ENCODE assay signal across 21 cellular contexts in genomic region chr1:185965870-185966269, GRCh38.
DNase-seq lines count a peak whose midpoint lies in the region; ATAC-seq and TF ChIP-seq lines count a peak whose summit lies in the region.
"Had no signal": no experiment of that assay in that cellular context is flagged by ENCODE, and none has a peak within 500 bp of the region (broad histone marks: within the 10 kb centered on the region; RNA-seq: fewer than 3 reads in every experiment).

No MANE protein-coding gene starts in this region.

- no TSS peak for BruUV-seq in Caco-2 (replicated peaks; lab: Mats Ljungman, UMichigan)

- POLR2A ChIA-PET in HEK293 (lab: Yijun Ruan, JAX) (no interaction called here), Caco-2 (lab: Charles Lee) (no interaction called here)
- POLR2A ChIA-PET in activated CD4-positive, alpha-beta memory T cell treated with anti-CD3 and anti-CD28 coated beads, Interleukin-2, amount 10 ng/mL, durations not matched to agents 7 days and 5 days (lab: Charles Lee): no interaction called here

- H3K9me3 Mint-ChIP-seq in neural crest cell (no peaks in the 10 kb centered on the region), Caco-2 (ENCODE audit: unreplicated experiment) (no peaks in the 10 kb centered on the region)
- H3K9me3 Mint-ChIP-seq in activated CD4-positive, alpha-beta memory T cell treated with anti-CD3 and anti-CD28 coated beads, Interleukin-2, amount 10 ng/mL, durations not matched to agents 7 days and 5 days: no peaks in the 10 kb centered on the region
- H3K9me3 Mint-ChIP-seq: naive thymus-derived CD8-positive, alpha-beta T cell had no signal

- peak overlapping the region; percentile 62 for H3K27ac Mint-ChIP-seq in neural crest cell (ENCODE audit: unreplicated experiment)
- no peak overlapping the region for H3K27ac Mint-ChIP-seq in activated CD4-positive, alpha-beta memory T cell treated with anti-CD3 and anti-CD28 coated beads, Interleukin-2, amount 10 ng/mL, durations not matched to agents 7 days and 5 days
- H3K27ac Mint-ChIP-seq in Caco-2 (ENCODE audit: unreplicated experiment): no peak overlapping the region
- H3K27ac Mint-ChIP-seq: CD4-positive, alpha-beta memory T cell; naive thymus-derived CD8-positive, alpha-beta T cell had no signal

- intact Hi-C loops in esophagus squamous epithelium (cut with DNase I): no loop called here
- intact Hi-C loops in Caco-2 (cut with micrococcal nuclease; ENCODE audit: unreplicated experiment): no loop called here

- H3K27ac ChIP-seq in HEK293 (ENCODE audit: extremely low read depth, low read depth, low read length) (no peak overlapping the region), esophagus squamous epithelium (peak overlapping the region in 3 of 4 donors; percentile 4 to 53 (median 46))
- H3K27ac ChIP-seq: adrenal gland, cardiac muscle cell, prostate gland, RWPE1 had no signal

- TF ChIP-seq POLR2A in esophagus squamous epithelium (IDR thresholded peaks at IDR 0.05): no peak

- CTCF ChIA-PET in HEK293 (lab: Yijun Ruan, JAX) (no interaction called here), Caco-2 (lab: Charles Lee) (no interaction called here)
- CTCF ChIA-PET in activated CD4-positive, alpha-beta memory T cell treated with anti-CD3 and anti-CD28 coated beads, Interleukin-2, amount 10 ng/mL, durations not matched to agents 7 days and 5 days (lab: Charles Lee): no interaction called here

- no peak for TF ChIP-seq CTCF in AG09309 (IDR thresholded peaks at IDR 0.05; ENCODE audit: control insufficient read depth, insufficient read depth, low read depth, low read length, missing control alignments)
- TF ChIP-seq CTCF in HEK293 (tag by site-specific recombination; IDR thresholded peaks at IDR 0.05): no peak
- TF ChIP-seq CTCF in esophagus squamous epithelium (IDR thresholded peaks at IDR 0.05): no peak
- no peak for TF ChIP-seq CTCF in neural crest cell (conservative IDR thresholded peaks at IDR 0.05)
- no peak for TF ChIP-seq CTCF in Caco-2 (IDR thresholded peaks at IDR 0.05; ENCODE audit: insufficient read depth in 1 of 2, low read depth in 1 of 2, low read length in 1 of 2, severe bottlenecking in 1 of 2, unreplicated experiment in 1 of 2)

- no peaks in the 10 kb centered on the region for H3K27me3 ChIP-seq in esophagus squamous epithelium
- no peaks in the 10 kb centered on the region for H3K27me3 ChIP-seq in Caco-2 (replicated peaks; ENCODE audit: control insufficient read depth, insufficient read depth, low read length)
- H3K27me3 ChIP-seq: adrenal gland, cardiac muscle cell had no signal

- H3K36me3 Mint-ChIP-seq in neural crest cell (ENCODE audit: low read depth): no peaks in the 10 kb centered on the region
- no peaks in the 10 kb centered on the region for H3K36me3 Mint-ChIP-seq in activated CD4-positive, alpha-beta memory T cell treated with anti-CD3 and anti-CD28 coated beads, Interleukin-2, amount 10 ng/mL, durations not matched to agents 7 days and 5 days (ENCODE audit: low read depth)
- H3K36me3 Mint-ChIP-seq in Caco-2 (ENCODE audit: insufficient read depth, unreplicated experiment): no peaks in the 10 kb centered on the region
- H3K36me3 Mint-ChIP-seq: CD4-positive, alpha-beta memory T cell; naive thymus-derived CD8-positive, alpha-beta T cell had no signal

- H3K9me3 ChIP-seq in HEK293 (ENCODE audit: control insufficient read depth, insufficient read depth, low read depth, low read length) (no peaks in the 10 kb centered on the region), esophagus squamous epithelium (no peaks in the 10 kb centered on the region), Caco-2 (no peaks in the 10 kb centered on the region)
- H3K9me3 ChIP-seq: adrenal gland, prostate gland had no signal

- no peaks in the 10 kb centered on the region for H3K4me1 ChIP-seq in HEK293 (ENCODE audit: control insufficient read depth, insufficient read depth, low read length)
- H3K4me1 ChIP-seq in esophagus squamous epithelium: peaks cover 0 to 23% (median 3%) of the 10 kb centered on the region in 3 donors
- H3K4me1 ChIP-seq in Caco-2: no peaks in the 10 kb centered on the region
- H3K4me1 ChIP-seq: adrenal gland, prostate gland had no signal

- H3K27me3 Mint-ChIP-seq in neural crest cell (ENCODE audit: low read depth) (no peaks in the 10 kb centered on the region), Caco-2 (ENCODE audit: insufficient read depth, unreplicated experiment) (peaks cover 8% of the 10 kb centered on the region)
- H3K27me3 Mint-ChIP-seq in activated CD4-positive, alpha-beta memory T cell treated with anti-CD3 and anti-CD28 coated beads, Interleukin-2, amount 10 ng/mL, durations not matched to agents 7 days and 5 days: peaks cover 4% of the 10 kb centered on the region

- no peak for ATAC-seq in GM21529 (IDR thresholded peaks at IDR 0.05; ENCODE audit: unreplicated experiment)
- ATAC-seq: naive thymus-derived CD8-positive, alpha-beta T cell had no signal

- H3K4me1 Mint-ChIP-seq in neural crest cell (peaks cover 39% of the 10 kb centered on the region), Caco-2 (ENCODE audit: low read depth, unreplicated experiment) (no peaks in the 10 kb centered on the region)
- no peaks in the 10 kb centered on the region for H3K4me1 Mint-ChIP-seq in activated CD4-positive, alpha-beta memory T cell treated with anti-CD3 and anti-CD28 coated beads, Interleukin-2, amount 10 ng/mL, durations not matched to agents 7 days and 5 days
- H3K4me1 Mint-ChIP-seq: CD4-positive, alpha-beta memory T cell; naive thymus-derived CD8-positive, alpha-beta T cell had no signal

- no peak overlapping the region for H3K4me3 Mint-ChIP-seq in neural crest cell
- H3K4me3 Mint-ChIP-seq in activated CD4-positive, alpha-beta memory T cell treated with anti-CD3 and anti-CD28 coated beads, Interleukin-2, amount 10 ng/mL, durations not matched to agents 7 days and 5 days: no peak overlapping the region
- H3K4me3 Mint-ChIP-seq in Caco-2 (ENCODE audit: unreplicated experiment): no peak overlapping the region
- H3K4me3 Mint-ChIP-seq: CD4-positive, alpha-beta memory T cell; naive thymus-derived CD8-positive, alpha-beta T cell had no signal

- H3K4me3 ChIP-seq in AG09309 (ENCODE audit: control insufficient read depth, low read depth, low read length) (no peak overlapping the region), HEK293 (ENCODE audit: low read depth, low read length) (no peak overlapping the region), esophagus squamous epithelium (no peak overlapping the region), Caco-2 (ENCODE audit: low read depth, low read length) (no peak overlapping the region)
- H3K4me3 ChIP-seq: adrenal gland, cardiac muscle cell, prostate gland had no signal

- peak; percentile 53 for DNase-seq in AG09309 (ENCODE audit: low read depth)
- DNase-seq in esophagus squamous epithelium (lab: John Stamatoyannopoulos, UW): no peak
- DNase-seq in neural crest cell (ENCODE audit: low read depth, low spot score): no peak
- DNase-seq in NCI-H524 (lab: John Stamatoyannopoulos, UW): no peak
- no peak for DNase-seq in activated CD4-positive, alpha-beta memory T cell treated with anti-CD3 and anti-CD28 coated beads, Interleukin-2, amount 10 ng/mL, durations not matched to agents 7 days and 5 days
- no peak for DNase-seq in Caco-2
- DNase-seq: activated CD4-positive, alpha-beta T cell treated with anti-CD3 and anti-CD28 coated beads for 48 hours; activated CD8-positive, alpha-beta memory T cell treated with anti-CD3 and anti-CD28 coated beads, Interleukin-2, amount 50 U/mL, for 4 hours; adrenal gland; CD4-positive, alpha-beta memory T cell; mammary epithelial cell; naive thymus-derived CD8-positive, alpha-beta T cell; NCI-H510A; stimulated activated CD4-positive, alpha-beta T cell treated with anti-CD3 and anti-CD28 coated beads, Interleukin-12 subunit alpha, Interleukin-12 subunit beta, amount 100 ng/mL, for 4 hours; stimulated activated CD8-positive, alpha-beta memory T cell treated with anti-CD3 and anti-CD28 coated beads, Interleukin-4, amount 100 ng/mL, for 48 hours; substantia nigra had no signal

- WGBS in esophagus squamous epithelium, 2 donors: 38 to 55% methylated on average over 3 of the region's 3 CpGs

- no peaks in the 10 kb centered on the region for H3K36me3 ChIP-seq in HEK293 (ENCODE audit: control insufficient read depth in 2 of 2, insufficient read depth in 1 of 2, low read length in 2 of 2)
- no peaks in the 10 kb centered on the region for H3K36me3 ChIP-seq in esophagus squamous epithelium
- no peaks in the 10 kb centered on the region for H3K36me3 ChIP-seq in Caco-2 (ENCODE audit: control insufficient read depth, insufficient read depth, low read length)
- H3K36me3 ChIP-seq: adrenal gland, prostate gland had no signal

TF ChIP-seq in HEK293, 187 proteins besides CTCF, POLR2A, EP300 and RAD21:
- no peak for TF ChIP-seq PBX3 (CRISPR knock-in tag; IDR thresholded peaks at IDR 0.05)
- TF ChIP-seq KLF16 (tag by site-specific recombination; IDR thresholded peaks at IDR 0.05): no peak
- peak; percentile 61; the same call in 1 of the 2 replicates for TF ChIP-seq PRDM6 (tag by site-specific recombination; IDR thresholded peaks at IDR 0.05)
